In the genomic region with DNA sequence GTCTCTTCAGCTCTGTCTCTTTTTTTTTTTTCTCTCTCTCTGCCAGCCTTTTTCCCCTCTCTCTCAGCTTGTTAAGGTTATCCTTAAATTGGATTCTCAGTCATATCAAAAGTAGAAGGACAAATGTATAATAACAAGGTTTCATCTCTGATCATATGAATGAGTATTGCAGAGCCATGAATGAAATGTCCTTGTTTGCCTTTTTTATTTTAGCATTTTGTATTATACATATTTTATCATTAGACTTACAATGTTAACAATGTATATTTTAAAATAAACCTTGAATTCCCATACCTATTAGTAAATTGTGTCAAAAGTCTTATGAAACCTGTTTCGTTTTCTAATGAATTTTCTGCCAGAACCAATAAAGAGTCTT, we compare ENCODE assay signal across 1 cellular context.
TF ChIP-seq lines count a peak whose summit lies in the region.

No MANE protein-coding gene starts in this region.

TF ChIP-seq in A549, 52 proteins besides CTCF, POLR2A, EP300 and RAD21 (continued from another document):
- TF ChIP-seq, protein P1, sequence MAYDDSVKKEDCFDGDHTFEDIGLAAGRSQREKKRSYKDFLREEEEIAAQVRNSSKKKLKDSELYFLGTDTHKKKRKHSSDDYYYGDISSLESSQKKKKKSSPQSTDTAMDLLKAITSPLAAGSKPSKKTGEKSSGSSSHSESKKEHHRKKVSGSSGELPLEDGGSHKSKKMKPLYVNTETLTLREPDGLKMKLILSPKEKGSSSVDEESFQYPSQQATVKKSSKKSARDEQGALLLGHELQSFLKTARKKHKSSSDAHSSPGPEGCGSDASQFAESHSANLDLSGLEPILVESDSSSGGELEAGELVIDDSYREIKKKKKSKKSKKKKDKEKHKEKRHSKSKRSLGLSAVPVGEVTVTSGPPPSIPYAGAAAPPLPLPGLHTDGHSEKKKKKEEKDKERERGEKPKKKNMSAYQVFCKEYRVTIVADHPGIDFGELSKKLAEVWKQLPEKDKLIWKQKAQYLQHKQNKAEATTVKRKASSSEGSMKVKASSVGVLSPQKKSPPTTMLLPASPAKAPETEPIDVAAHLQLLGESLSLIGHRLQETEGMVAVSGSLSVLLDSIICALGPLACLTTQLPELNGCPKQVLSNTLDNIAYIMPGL (CRISPR knock-in tag; IDR thresholded peaks at IDR 0.05; ENCODE audit: borderline replicate concordance), result no peak
- TF ChIP-seq TP53 (CRISPR knock-in tag; IDR thresholded peaks at IDR 0.05) (no peak), NFE2L2 (conservative IDR thresholded peaks at IDR 0.05; ENCODE audit: low read length) (no peak), MAZ (IDR thresholded peaks at IDR 0.05; ENCODE audit: borderline replicate concordance, low read depth, low read length) (no peak), BHLHE40 (IDR thresholded peaks at IDR 0.05; ENCODE audit: low read depth, low read length) (no peak), TFCP2L1 (CRISPR knock-in tag; IDR thresholded peaks at IDR 0.05) (no peak), POLR2AphosphoS2 (conservative IDR thresholded peaks at IDR 0.05; ENCODE audit: low read length) (no peak), FOXS1 (CRISPR knock-in tag; IDR thresholded peaks at IDR 0.05) (no peak), GATA3 (IDR thresholded peaks at IDR 0.05; ENCODE audit: borderline replicate concordance) (no peak), FOSB (CRISPR knock-in tag; IDR thresholded peaks at IDR 0.05) (no peak), ZNF302 (CRISPR knock-in tag; IDR thresholded peaks at IDR 0.05) (no peak), JUN (IDR thresholded peaks at IDR 0.05) (no peak)
- TF ChIP-seq, protein P2, sequence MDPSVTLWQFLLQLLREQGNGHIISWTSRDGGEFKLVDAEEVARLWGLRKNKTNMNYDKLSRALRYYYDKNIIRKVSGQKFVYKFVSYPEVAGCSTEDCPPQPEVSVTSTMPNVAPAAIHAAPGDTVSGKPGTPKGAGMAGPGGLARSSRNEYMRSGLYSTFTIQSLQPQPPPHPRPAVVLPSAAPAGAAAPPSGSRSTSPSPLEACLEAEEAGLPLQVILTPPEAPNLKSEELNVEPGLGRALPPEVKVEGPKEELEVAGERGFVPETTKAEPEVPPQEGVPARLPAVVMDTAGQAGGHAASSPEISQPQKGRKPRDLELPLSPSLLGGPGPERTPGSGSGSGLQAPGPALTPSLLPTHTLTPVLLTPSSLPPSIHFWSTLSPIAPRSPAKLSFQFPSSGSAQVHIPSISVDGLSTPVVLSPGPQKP (IDR thresholded peaks at IDR 0.05; ENCODE audit: low read depth, low read length), result no peak
- TF ChIP-seq, protein P3, sequence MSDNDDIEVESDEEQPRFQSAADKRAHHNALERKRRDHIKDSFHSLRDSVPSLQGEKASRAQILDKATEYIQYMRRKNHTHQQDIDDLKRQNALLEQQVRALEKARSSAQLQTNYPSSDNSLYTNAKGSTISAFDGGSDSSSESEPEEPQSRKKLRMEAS (IDR thresholded peaks at IDR 0.05), result no peak
